8 cellular contexts compared by ENCODE assay signal in genomic region chr6:16319813-16320532, GRCh38.
DNase-seq lines count a peak whose midpoint lies in the region; ATAC-seq and TF ChIP-seq lines count a peak whose summit lies in the region.

No MANE protein-coding gene starts in this region.

- DNase-seq in AG08395 (ENCODE audit: low spot score): peak; percentile 87
- peak; percentile 86 for DNase-seq in RPMI8226
- peak; percentile 57 for DNase-seq in activated T-helper 9 cell treated with anti-CD3 and anti-CD28 coated beads, Interleukin-2, amount 50 U/mL, for 16 hours (ENCODE audit: low read depth)
- peak; percentile 96 for DNase-seq in fibroblast of villous mesenchyme (ENCODE audit: low read depth)
- DNase-seq in occipital lobe (lab: John Stamatoyannopoulos, UW): peak; percentile 73

- no peak for TF ChIP-seq CTCF in fibroblast of villous mesenchyme (IDR thresholded peaks at IDR 0.05; ENCODE audit: insufficient read depth, low read depth, low read length)

- ATAC-seq in GM18909 (IDR thresholded peaks at IDR 0.05; ENCODE audit: poor library complexity, unreplicated experiment) (peak; percentile 50), HG03342 (IDR thresholded peaks at IDR 0.05; ENCODE audit: unreplicated experiment) (peak; percentile 77)

- peak overlapping the region; percentile 36 for H3K4me3 ChIP-seq in fibroblast of villous mesenchyme (ENCODE audit: low read depth, low read length)

- H3K27ac ChIP-seq in temporal lobe (ENCODE audit: low read depth, low read length): peak overlapping the region; percentile 77

Comparison
In these comparisons a context has a peak if more than half of its experiments do, and no peak if none do; other contexts are left out.
1. Peak in every context shown above with its lines: DNase-seq, ATAC-seq, H3K4me3 ChIP-seq and H3K27ac ChIP-seq.